In the genomic region with DNA sequence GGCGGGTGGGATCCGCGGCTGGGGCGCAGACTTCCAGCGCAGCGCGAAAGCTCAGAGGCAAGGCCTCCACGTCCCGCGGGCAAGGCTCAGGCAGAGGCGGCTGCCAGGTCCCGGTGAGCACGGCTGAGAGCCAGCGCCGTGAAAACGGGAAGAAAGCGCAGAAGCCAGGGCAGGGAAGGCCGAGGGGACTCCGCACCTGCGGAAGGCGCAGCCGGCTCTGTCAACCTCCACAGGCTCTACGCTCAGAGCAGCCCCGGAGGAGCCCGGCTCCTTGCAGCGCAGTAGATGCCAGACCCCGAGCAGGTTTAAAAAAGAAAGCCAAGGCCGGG, we compare ENCODE assay signal across 12 cellular contexts.
"Had no signal": no experiment of that assay in that cellular context is flagged by ENCODE, and none has a peak within 500 bp of the region (broad histone marks: within the 10 kb centered on the region; RNA-seq: fewer than 3 reads in every experiment).

No MANE protein-coding gene starts in this region.

- H3K4me3 ChIP-seq: mucosa of descending colon, sigmoid colon, skin epidermis, uterus had no signal

- H3K4me1 ChIP-seq: foreskin keratinocyte, sigmoid colon, uterus had no signal

- H3K27ac ChIP-seq: foreskin keratinocyte, sigmoid colon, skin epidermis, uterus had no signal

- H3K4me3 Mint-ChIP-seq: dendritic cell treated with granulocyte-macrophage colony-stimulating factor and Interleukin-4, amounts not matched to agents 40 ng/mL and 50 ng/mL, for 4 days; effector memory CD8-positive, alpha-beta T cell; naive thymus-derived CD8-positive, alpha-beta T cell; type B pancreatic cell had no signal

- H3K27me3 ChIP-seq: foreskin keratinocyte, sigmoid colon, uterus had no signal

- ATAC-seq: effector memory CD8-positive, alpha-beta T cell; foreskin keratinocyte; left lobe of liver; mucosa of descending colon; naive thymus-derived CD8-positive, alpha-beta T cell had no signal

- H3K9me3 ChIP-seq: mucosa of descending colon, sigmoid colon, uterus had no signal

- H3K27me3 Mint-ChIP-seq: dendritic cell treated with granulocyte-macrophage colony-stimulating factor and Interleukin-4, amounts not matched to agents 40 ng/mL and 50 ng/mL, for 4 days; effector memory CD8-positive, alpha-beta T cell; naive thymus-derived CD8-positive, alpha-beta T cell; type B pancreatic cell had no signal

- H3K27ac Mint-ChIP-seq: dendritic cell treated with granulocyte-macrophage colony-stimulating factor and Interleukin-4, amounts not matched to agents 40 ng/mL and 50 ng/mL, for 4 days had no signal

- DNase-seq: effector memory CD8-positive, alpha-beta T cell; foreskin keratinocyte; mammary epithelial cell; mucosa of descending colon; naive thymus-derived CD8-positive, alpha-beta T cell; sigmoid colon; stimulated activated naive CD4-positive, alpha-beta T cell treated with Interleukin-2 at 50 U/mL for 16 hours; uterus had no signal

- H3K36me3 ChIP-seq: uterus had no signal
